ENCODE assay signal across 1 cellular context in the genomic region with DNA sequence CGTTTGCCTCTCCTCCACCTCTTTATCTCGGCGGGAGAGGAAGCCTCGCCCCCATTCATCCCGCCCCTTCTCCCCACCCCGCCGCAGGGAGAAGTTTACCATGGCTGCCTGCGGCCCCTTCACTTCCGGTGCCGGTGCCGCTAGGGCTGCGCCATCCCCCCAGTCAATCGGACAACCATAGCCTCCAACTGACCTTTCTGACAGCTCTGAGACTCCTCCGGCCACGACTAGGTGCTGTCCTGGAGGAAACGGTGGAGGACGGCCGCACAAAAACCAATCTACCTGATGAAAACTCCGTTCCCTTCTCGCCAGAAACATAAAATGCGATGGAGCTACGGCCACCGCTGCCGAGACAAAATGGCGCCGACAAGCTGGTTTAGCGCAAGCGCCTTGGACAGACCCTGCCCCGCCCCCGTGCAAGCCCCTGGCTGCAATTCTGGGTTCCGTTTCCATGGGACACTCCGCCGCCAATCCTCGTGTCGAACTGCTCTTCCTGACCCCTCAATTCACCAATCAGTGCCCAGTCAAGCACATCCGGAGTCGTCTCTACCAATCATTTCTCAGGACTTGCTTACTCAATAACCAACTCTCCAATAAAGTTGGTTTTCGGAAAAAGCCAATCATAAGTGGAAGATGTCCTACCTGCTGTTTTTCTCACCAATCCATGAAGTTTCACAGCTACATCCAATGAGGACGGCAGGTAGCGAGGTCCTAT.
A peak's percentile ranks its signal among the peaks of the same experiment; 100 is the strongest.
TF ChIP-seq lines count a peak whose summit lies in the region.

No MANE protein-coding gene starts in this region.

TF ChIP-seq in HepG2, 621 proteins besides CTCF, POLR2A, EP300 and RAD21 (continued from another document and continues in another):
- TF ChIP-seq, protein P1, sequence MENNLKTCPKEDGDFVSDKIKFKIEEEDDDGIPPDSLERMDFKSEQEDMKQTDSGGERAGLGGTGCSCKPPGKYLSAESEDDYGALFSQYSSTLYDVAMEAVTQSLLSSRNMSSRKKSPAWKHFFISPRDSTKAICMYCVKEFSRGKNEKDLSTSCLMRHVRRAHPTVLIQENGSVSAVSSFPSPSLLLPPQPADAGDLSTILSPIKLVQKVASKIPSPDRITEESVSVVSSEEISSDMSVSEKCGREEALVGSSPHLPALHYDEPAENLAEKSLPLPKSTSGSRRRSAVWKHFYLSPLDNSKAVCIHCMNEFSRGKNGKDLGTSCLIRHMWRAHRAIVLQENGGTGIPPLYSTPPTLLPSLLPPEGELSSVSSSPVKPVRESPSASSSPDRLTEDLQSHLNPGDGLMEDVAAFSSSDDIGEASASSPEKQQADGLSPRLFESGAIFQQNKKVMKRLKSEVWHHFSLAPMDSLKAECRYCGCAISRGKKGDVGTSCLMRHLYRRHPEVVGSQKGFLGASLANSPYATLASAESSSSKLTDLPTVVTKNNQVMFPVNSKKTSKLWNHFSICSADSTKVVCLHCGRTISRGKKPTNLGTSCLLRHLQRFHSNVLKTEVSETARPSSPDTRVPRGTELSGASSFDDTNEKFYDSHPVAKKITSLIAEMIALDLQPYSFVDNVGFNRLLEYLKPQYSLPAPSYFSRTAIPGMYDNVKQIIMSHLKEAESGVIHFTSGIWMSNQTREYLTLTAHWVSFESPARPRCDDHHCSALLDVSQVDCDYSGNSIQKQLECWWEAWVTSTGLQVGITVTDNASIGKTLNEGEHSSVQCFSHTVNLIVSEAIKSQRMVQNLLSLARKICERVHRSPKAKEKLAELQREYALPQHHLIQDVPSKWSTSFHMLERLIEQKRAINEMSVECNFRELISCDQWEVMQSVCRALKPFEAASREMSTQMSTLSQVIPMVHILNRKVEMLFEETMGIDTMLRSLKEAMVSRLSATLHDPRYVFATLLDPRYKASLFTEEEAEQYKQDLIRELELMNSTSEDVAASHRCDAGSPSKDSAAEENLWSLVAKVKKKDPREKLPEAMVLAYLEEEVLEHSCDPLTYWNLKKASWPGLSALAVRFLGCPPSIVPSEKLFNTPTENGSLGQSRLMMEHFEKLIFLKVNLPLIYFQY (CRISPR knock-in tag; IDR thresholded peaks at IDR 0.05; ENCODE audit: borderline replicate concordance): no peak
- TF ChIP-seq POGZ (CRISPR knock-in tag; IDR thresholded peaks at IDR 0.05): peak; percentile 92
- peak; percentile 24; the same call in 1 of the 2 replicates for TF ChIP-seq ESRRA (CRISPR knock-in tag; IDR thresholded peaks at IDR 0.05; ENCODE audit: low read depth)
- peak; percentile 81 for TF ChIP-seq SRY (CRISPR knock-in tag; IDR thresholded peaks at IDR 0.05)
- 0 out of 2 replicates have a peak, but pooled peaks have one; percentile 33 for TF ChIP-seq TSC22D2 (CRISPR knock-in tag; IDR thresholded peaks at IDR 0.05; ENCODE audit: borderline replicate concordance)
- TF ChIP-seq FOXK1 (CRISPR knock-in tag; IDR thresholded peaks at IDR 0.05; ENCODE audit: borderline replicate concordance, low read depth): peak; percentile 30; the same call in 1 of the 2 replicates
- no peak for TF ChIP-seq RBAK (CRISPR knock-in tag; IDR thresholded peaks at IDR 0.05)
- TF ChIP-seq, protein P2, sequence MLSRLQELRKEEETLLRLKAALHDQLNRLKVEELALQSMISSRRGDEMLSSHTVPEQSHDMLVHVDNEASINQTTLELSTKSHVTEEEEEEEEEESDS (CRISPR knock-in tag; IDR thresholded peaks at IDR 0.05; ENCODE audit: borderline replicate concordance): no peak
- no peak for TF ChIP-seq NPAS2 (CRISPR knock-in tag; IDR thresholded peaks at IDR 0.05; ENCODE audit: borderline replicate concordance)
- TF ChIP-seq, protein P3, sequence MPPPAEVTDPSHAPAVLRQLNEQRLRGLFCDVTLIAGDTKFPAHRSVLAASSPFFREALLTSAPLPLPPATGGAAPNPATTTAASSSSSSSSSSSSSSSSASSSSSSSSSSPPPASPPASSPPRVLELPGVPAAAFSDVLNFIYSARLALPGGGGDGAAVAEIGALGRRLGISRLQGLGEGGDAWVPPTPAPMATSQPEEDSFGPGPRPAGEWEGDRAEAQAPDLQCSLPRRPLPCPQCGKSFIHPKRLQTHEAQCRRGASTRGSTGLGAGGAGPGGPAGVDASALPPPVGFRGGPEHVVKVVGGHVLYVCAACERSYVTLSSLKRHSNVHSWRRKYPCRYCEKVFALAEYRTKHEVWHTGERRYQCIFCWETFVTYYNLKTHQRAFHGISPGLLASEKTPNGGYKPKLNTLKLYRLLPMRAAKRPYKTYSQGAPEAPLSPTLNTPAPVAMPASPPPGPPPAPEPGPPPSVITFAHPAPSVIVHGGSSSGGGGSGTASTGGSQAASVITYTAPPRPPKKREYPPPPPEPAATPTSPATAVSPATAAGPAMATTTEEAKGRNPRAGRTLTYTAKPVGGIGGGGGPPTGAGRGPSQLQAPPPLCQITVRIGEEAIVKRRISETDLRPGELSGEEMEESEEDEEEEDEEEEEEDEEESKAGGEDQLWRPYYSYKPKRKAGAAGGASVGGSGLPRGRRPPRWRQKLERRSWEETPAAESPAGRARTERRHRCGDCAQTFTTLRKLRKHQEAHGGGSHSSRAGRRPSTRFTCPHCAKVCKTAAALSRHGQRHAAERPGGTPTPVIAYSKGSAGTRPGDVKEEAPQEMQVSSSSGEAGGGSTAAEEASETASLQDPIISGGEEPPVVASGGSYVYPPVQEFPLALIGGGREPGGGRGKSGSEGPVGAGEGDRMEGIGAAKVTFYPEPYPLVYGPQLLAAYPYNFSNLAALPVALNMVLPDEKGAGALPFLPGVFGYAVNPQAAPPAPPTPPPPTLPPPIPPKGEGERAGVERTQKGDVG (CRISPR knock-in tag; IDR thresholded peaks at IDR 0.05; ENCODE audit: borderline replicate concordance): no peak
- TF ChIP-seq, protein P4, sequence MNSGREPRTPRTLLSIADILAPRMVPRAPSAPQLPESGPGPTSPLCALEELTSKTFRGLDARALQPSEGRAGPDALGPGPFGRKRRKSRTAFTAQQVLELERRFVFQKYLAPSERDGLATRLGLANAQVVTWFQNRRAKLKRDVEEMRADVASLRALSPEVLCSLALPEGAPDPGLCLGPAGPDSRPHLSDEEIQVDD (CRISPR knock-in tag; IDR thresholded peaks at IDR 0.05; ENCODE audit: borderline replicate concordance): no peak
- TF ChIP-seq NONO (IDR thresholded peaks at IDR 0.05): no peak
- TF ChIP-seq NONO (CRISPR knock-in tag; conservative IDR thresholded peaks at IDR 0.05): no peak
- TF ChIP-seq ZNF468 (CRISPR knock-in tag; IDR thresholded peaks at IDR 0.05): no peak
- TF ChIP-seq ZNF747 (CRISPR knock-in tag; IDR thresholded peaks at IDR 0.05; ENCODE audit: borderline replicate concordance): no peak
- TF ChIP-seq ASH2L (IDR thresholded peaks at IDR 0.05; ENCODE audit: insufficient read length, low read depth, low read length): peak; percentile 94
- TF ChIP-seq YY1 (IDR thresholded peaks at IDR 0.05; ENCODE audit: insufficient read depth, insufficient replicate concordance, low read depth, low read length): peak; percentile 94
- TF ChIP-seq ZNF562 (CRISPR knock-in tag; IDR thresholded peaks at IDR 0.05; ENCODE audit: borderline replicate concordance): no peak
- TF ChIP-seq, protein P5, sequence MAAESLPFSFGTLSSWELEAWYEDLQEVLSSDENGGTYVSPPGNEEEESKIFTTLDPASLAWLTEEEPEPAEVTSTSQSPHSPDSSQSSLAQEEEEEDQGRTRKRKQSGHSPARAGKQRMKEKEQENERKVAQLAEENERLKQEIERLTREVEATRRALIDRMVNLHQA (CRISPR knock-in tag; IDR thresholded peaks at IDR 0.05): no peak
- TF ChIP-seq, protein P6, sequence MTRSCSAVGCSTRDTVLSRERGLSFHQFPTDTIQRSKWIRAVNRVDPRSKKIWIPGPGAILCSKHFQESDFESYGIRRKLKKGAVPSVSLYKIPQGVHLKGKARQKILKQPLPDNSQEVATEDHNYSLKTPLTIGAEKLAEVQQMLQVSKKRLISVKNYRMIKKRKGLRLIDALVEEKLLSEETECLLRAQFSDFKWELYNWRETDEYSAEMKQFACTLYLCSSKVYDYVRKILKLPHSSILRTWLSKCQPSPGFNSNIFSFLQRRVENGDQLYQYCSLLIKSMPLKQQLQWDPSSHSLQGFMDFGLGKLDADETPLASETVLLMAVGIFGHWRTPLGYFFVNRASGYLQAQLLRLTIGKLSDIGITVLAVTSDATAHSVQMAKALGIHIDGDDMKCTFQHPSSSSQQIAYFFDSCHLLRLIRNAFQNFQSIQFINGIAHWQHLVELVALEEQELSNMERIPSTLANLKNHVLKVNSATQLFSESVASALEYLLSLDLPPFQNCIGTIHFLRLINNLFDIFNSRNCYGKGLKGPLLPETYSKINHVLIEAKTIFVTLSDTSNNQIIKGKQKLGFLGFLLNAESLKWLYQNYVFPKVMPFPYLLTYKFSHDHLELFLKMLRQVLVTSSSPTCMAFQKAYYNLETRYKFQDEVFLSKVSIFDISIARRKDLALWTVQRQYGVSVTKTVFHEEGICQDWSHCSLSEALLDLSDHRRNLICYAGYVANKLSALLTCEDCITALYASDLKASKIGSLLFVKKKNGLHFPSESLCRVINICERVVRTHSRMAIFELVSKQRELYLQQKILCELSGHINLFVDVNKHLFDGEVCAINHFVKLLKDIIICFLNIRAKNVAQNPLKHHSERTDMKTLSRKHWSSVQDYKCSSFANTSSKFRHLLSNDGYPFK (CRISPR knock-in tag; IDR thresholded peaks at IDR 0.05; ENCODE audit: borderline replicate concordance): peak; percentile 97
- TF ChIP-seq AGO1 (IDR thresholded peaks at IDR 0.05; ENCODE audit: low read depth, low read length, poor library complexity, severe bottlenecking): no peak
- no peak for TF ChIP-seq ZFP36L1 (CRISPR knock-in tag; IDR thresholded peaks at IDR 0.05)
- TF ChIP-seq, protein P7, sequence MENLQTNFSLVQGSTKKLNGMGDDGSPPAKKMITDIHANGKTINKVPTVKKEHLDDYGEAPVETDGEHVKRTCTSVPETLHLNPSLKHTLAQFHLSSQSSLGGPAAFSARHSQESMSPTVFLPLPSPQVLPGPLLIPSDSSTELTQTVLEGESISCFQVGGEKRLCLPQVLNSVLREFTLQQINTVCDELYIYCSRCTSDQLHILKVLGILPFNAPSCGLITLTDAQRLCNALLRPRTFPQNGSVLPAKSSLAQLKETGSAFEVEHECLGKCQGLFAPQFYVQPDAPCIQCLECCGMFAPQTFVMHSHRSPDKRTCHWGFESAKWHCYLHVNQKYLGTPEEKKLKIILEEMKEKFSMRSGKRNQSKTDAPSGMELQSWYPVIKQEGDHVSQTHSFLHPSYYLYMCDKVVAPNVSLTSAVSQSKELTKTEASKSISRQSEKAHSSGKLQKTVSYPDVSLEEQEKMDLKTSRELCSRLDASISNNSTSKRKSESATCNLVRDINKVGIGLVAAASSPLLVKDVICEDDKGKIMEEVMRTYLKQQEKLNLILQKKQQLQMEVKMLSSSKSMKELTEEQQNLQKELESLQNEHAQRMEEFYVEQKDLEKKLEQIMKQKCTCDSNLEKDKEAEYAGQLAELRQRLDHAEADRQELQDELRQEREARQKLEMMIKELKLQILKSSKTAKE (CRISPR knock-in tag; IDR thresholded peaks at IDR 0.05; ENCODE audit: borderline replicate concordance): no peak
- no peak for TF ChIP-seq ZNF564 (CRISPR knock-in tag; IDR thresholded peaks at IDR 0.05)
- TF ChIP-seq, protein P8, sequence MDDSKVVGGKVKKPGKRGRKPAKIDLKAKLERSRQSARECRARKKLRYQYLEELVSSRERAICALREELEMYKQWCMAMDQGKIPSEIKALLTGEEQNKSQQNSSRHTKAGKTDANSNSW (CRISPR knock-in tag; IDR thresholded peaks at IDR 0.05; ENCODE audit: borderline replicate concordance): peak; percentile 90; the same call in 1 of the 2 replicates
- TF ChIP-seq SETDB1 (CRISPR knock-in tag; IDR thresholded peaks at IDR 0.05; ENCODE audit: borderline replicate concordance): no peak
- 0 out of 2 replicates have a peak, but pooled peaks have one; percentile 59 for TF ChIP-seq ZNF264 (CRISPR knock-in tag; IDR thresholded peaks at IDR 0.05)
- TF ChIP-seq ZNF124 (CRISPR knock-in tag; IDR thresholded peaks at IDR 0.05): no peak
- TF ChIP-seq, protein P9, sequence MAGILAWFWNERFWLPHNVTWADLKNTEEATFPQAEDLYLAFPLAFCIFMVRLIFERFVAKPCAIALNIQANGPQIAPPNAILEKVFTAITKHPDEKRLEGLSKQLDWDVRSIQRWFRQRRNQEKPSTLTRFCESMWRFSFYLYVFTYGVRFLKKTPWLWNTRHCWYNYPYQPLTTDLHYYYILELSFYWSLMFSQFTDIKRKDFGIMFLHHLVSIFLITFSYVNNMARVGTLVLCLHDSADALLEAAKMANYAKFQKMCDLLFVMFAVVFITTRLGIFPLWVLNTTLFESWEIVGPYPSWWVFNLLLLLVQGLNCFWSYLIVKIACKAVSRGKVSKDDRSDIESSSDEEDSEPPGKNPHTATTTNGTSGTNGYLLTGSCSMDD (CRISPR knock-in tag; IDR thresholded peaks at IDR 0.05): no peak
- TF ChIP-seq FOXO1 (CRISPR knock-in tag; IDR thresholded peaks at IDR 0.05): peak; percentile 21; the same call in 1 of the 2 replicates
- peak; percentile 76 for TF ChIP-seq THAP11 (CRISPR knock-in tag; IDR thresholded peaks at IDR 0.05)
- TF ChIP-seq, protein P10, sequence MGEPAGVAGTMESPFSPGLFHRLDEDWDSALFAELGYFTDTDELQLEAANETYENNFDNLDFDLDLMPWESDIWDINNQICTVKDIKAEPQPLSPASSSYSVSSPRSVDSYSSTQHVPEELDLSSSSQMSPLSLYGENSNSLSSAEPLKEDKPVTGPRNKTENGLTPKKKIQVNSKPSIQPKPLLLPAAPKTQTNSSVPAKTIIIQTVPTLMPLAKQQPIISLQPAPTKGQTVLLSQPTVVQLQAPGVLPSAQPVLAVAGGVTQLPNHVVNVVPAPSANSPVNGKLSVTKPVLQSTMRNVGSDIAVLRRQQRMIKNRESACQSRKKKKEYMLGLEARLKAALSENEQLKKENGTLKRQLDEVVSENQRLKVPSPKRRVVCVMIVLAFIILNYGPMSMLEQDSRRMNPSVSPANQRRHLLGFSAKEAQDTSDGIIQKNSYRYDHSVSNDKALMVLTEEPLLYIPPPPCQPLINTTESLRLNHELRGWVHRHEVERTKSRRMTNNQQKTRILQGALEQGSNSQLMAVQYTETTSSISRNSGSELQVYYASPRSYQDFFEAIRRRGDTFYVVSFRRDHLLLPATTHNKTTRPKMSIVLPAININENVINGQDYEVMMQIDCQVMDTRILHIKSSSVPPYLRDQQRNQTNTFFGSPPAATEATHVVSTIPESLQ (CRISPR knock-in tag; conservative IDR thresholded peaks at IDR 0.05): no peak
- TF ChIP-seq ZNF883 (CRISPR knock-in tag; IDR thresholded peaks at IDR 0.05; ENCODE audit: not compliant biosample characterization): no peak
- TF ChIP-seq, protein P11, sequence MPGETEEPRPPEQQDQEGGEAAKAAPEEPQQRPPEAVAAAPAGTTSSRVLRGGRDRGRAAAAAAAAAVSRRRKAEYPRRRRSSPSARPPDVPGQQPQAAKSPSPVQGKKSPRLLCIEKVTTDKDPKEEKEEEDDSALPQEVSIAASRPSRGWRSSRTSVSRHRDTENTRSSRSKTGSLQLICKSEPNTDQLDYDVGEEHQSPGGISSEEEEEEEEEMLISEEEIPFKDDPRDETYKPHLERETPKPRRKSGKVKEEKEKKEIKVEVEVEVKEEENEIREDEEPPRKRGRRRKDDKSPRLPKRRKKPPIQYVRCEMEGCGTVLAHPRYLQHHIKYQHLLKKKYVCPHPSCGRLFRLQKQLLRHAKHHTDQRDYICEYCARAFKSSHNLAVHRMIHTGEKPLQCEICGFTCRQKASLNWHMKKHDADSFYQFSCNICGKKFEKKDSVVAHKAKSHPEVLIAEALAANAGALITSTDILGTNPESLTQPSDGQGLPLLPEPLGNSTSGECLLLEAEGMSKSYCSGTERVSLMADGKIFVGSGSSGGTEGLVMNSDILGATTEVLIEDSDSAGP (CRISPR knock-in tag; IDR thresholded peaks at IDR 0.05; ENCODE audit: borderline replicate concordance): peak; percentile 65; the same call in 1 of the 2 replicates
- TF ChIP-seq ZNF530 (CRISPR knock-in tag; IDR thresholded peaks at IDR 0.05; ENCODE audit: low read depth): no peak
- peak; percentile 63 for TF ChIP-seq TBX2 (CRISPR knock-in tag; IDR thresholded peaks at IDR 0.05; ENCODE audit: borderline replicate concordance)
- TF ChIP-seq ZNF331 (CRISPR knock-in tag; IDR thresholded peaks at IDR 0.05): peak; percentile 49; the same call in 1 of the 2 replicates
- TF ChIP-seq ZNF101 (CRISPR knock-in tag; IDR thresholded peaks at IDR 0.05; ENCODE audit: borderline replicate concordance, low read depth): no peak
